ENCODE assay signal across 12 cellular contexts in the genomic region with DNA sequence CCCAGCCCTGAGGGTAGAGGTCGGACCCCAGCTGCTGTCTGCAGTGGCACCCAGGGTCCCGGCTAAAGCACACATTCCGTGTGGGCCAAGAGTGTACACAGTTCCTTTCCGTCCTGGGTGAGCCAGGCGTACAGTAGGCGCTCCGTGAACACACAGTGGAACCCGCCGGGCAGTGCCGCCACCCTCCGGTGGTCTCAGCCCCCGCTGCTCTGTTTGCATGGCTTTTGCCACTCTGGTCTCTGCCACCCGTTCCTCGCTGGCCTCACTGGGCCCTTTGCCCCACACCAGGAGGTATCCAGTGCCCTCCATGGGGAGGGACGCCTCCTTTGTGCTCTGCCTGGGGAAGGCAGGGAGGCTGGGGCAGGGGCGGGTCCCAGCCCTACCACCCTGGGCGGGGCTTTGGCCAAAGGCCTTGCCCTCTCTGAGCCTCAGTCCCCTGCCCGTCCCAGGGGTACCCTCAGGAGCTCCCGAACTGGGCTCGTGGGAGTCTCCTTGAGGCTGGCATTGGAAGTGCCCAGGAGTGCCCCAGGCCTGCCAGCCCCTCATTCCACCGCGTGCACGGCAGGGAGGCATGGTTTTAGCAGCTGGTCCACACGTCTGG. TPM values are rescaled to one million over a fixed set of nuclear protein-coding genes. Genes with fewer than 3 reads are reported as not detected.
DNase-seq lines count a peak whose midpoint lies in the region; FAIRE-seq and TF ChIP-seq lines count a peak whose summit lies in the region.
"Had no signal": no experiment of that assay in that cellular context is flagged by ENCODE, and none has a peak within 500 bp of the region (broad histone marks: within the 10 kb centered on the region; RNA-seq: fewer than 3 reads in every experiment).

No MANE protein-coding gene starts in this region.

- no peak overlapping the region for H3K4me3 Mint-ChIP-seq in activated naive CD4-positive, alpha-beta T cell treated with anti-CD3 and anti-CD28 coated beads for 36 hours

- H3K4me1 Mint-ChIP-seq in activated naive CD4-positive, alpha-beta T cell treated with anti-CD3 and anti-CD28 coated beads for 36 hours (ENCODE audit: low read depth): no peaks in the 10 kb centered on the region

- DNase-seq in DMS 273 (lab: John Stamatoyannopoulos, UW; ENCODE audit: unreplicated experiment) (peak; percentile 79), DMS 273 treated with DMSO at 0.1 percent for 48 hours (lab: John Stamatoyannopoulos, UW) (no peak), tibial artery (no peak), H54 (ENCODE audit: insufficient read length, low spot score) (no peak)
- DNase-seq in activated naive CD4-positive, alpha-beta T cell treated with anti-CD3 and anti-CD28 coated beads for 36 hours: no peak
- DNase-seq in stimulated activated naive CD4-positive, alpha-beta T cell (lab: John Stamatoyannopoulos, UW): no peak
- DNase-seq: activated T-cell treated with anti-CD3 and anti-CD28 coated beads, Interleukin-2, amount 50 U/mL, for 1 hour; NCI-H1694; stimulated activated CD4-positive, alpha-beta T cell treated with anti-CD3 and anti-CD28 coated beads, Interleukin-2, amount 100 ng/mL, for 48 hours had no signal

- FAIRE-seq in H54 (lab: Jason Lieb, UNC): no peak

- intact Hi-C loops in tibial artery (cut with DNase I; ENCODE audit: low total_unique reads): loop anchor here (2.0 to 10.0 kb wide), 2 partner anchors 21 to 47 kb away; no protein-coding TSS in a partner anchor
- intact Hi-C loops in activated naive CD4-positive, alpha-beta T cell treated with anti-CD3 and anti-CD28 coated beads for 36 hours (cut with micrococcal nuclease): no loop called here

- H3K27me3 ChIP-seq in ectodermal cell (ENCODE audit: control insufficient read depth, insufficient read depth, low read length, poor library complexity, severe bottlenecking) (no peaks in the 10 kb centered on the region), tibial artery (no peaks in the 10 kb centered on the region)

- H3K27me3 Mint-ChIP-seq in activated naive CD4-positive, alpha-beta T cell treated with anti-CD3 and anti-CD28 coated beads for 36 hours (ENCODE audit: low read depth): peaks cover 2% of the 10 kb centered on the region

- CTCF ChIA-PET in activated naive CD4-positive, alpha-beta T cell treated with anti-CD3 and anti-CD28 coated beads for 36 hours (lab: Charles Lee): interaction anchor here (2.4 kb wide), 1 partner anchor 23 kb away, joined by 6 read pairs; no protein-coding TSS in a partner anchor

- no peaks in the 10 kb centered on the region for H3K36me3 ChIP-seq in ectodermal cell (ENCODE audit: control insufficient read depth, insufficient read depth, low read length)
- no peaks in the 10 kb centered on the region for H3K36me3 ChIP-seq in mesodermal cell (ENCODE audit: control insufficient read depth, insufficient read depth, low read length)
- H3K36me3 ChIP-seq in tibial artery: peaks cover 0 to 3% (median 0%) of the 10 kb centered on the region in 3 donors

- peaks cover 55% of the 10 kb centered on the region for H3K4me1 ChIP-seq in ectodermal cell (ENCODE audit: control insufficient read depth, insufficient read depth, low read length)
- H3K4me1 ChIP-seq in mesodermal cell (ENCODE audit: control insufficient read depth, insufficient read depth, low read length, poor library complexity, severe bottlenecking): peaks cover 31% of the 10 kb centered on the region
- peaks cover 0 to 80% (median 73%) of the 10 kb centered on the region in 4 donors for H3K4me1 ChIP-seq in tibial artery

- H3K4me3 ChIP-seq in ectodermal cell (ENCODE audit: insufficient read depth, low read depth, low read length) (peak overlapping the region; percentile 15), mesodermal cell (ENCODE audit: extremely low read depth, insufficient read depth, low read length, poor library complexity, severe bottlenecking) (no peak overlapping the region), tibial artery (no peak overlapping the region)

- H3K9me3 ChIP-seq in ectodermal cell (ENCODE audit: control insufficient read depth, low read length) (no peaks in the 10 kb centered on the region), mesodermal cell (ENCODE audit: control insufficient read depth, low read length) (no peaks in the 10 kb centered on the region), tibial artery (no peaks in the 10 kb centered on the region)

- H3K9me3 Mint-ChIP-seq in activated naive CD4-positive, alpha-beta T cell treated with anti-CD3 and anti-CD28 coated beads for 36 hours: no peaks in the 10 kb centered on the region

- H3K27ac ChIP-seq in ectodermal cell (ENCODE audit: insufficient read depth, low read depth, low read length, poor library complexity, severe bottlenecking) (peak overlapping the region; percentile 98), mesodermal cell (ENCODE audit: low read depth, low read length, severe bottlenecking) (peak overlapping the region; percentile 79), tibial artery (peak overlapping the region; percentile 83 to 86)
- H3K27ac ChIP-seq: 22Rv1 had no signal

- TF ChIP-seq CTCF in tibial artery (IDR thresholded peaks at IDR 0.05): peak in 1 of 2 experiments; percentile 19

- H3K36me3 Mint-ChIP-seq in activated naive CD4-positive, alpha-beta T cell treated with anti-CD3 and anti-CD28 coated beads for 36 hours (ENCODE audit: low read depth): no peaks in the 10 kb centered on the region

- no peak for TF ChIP-seq POLR2A in H54 (IDR thresholded peaks at IDR 0.05; ENCODE audit: low read depth, low read length)

- WGBS in ectodermal cell, 2 experiments: 50 to 51% methylated on average over 24 of the region's 24 CpGs
- 73 to 75% methylated on average over 23 to 24 of the region's 24 CpGs for WGBS in mesodermal cell (ENCODE audit: insufficient coverage in 2 of 2), 2 experiments

- no peak overlapping the region for H3K27ac Mint-ChIP-seq in activated naive CD4-positive, alpha-beta T cell treated with anti-CD3 and anti-CD28 coated beads for 36 hours

RNA-seq across cellular contexts. Expression of a gene that starts 13.0 kb away (rescaled TPM):
- polyA plus RNA-seq in ectodermal cell (2013, experiment 1 of 4): 4.6 TPM
- 4.4 TPM for polyA plus RNA-seq in ectodermal cell (2013, experiment 2 of 4)
- 3.9 TPM for polyA plus RNA-seq in ectodermal cell (2013, experiment 3 of 4)
- 3.8 TPM for polyA plus RNA-seq in ectodermal cell (2013, experiment 4 of 4)
- 2.3 TPM for polyA plus RNA-seq in mesodermal cell (2013, experiment 1 of 2)
- polyA plus RNA-seq in mesodermal cell (2013, experiment 2 of 2): 1.8 TPM
- total RNA-seq in activated naive CD4-positive, alpha-beta T cell treated with anti-CD3 and anti-CD28 coated beads for 36 hours: 1 to 10 TPM; 6.6 to 6.7 TPM

RNA-seq across cellular contexts. Expression of a gene that starts 19.4 kb away (rescaled TPM):
- 293 TPM for polyA plus RNA-seq in ectodermal cell (2013, experiment 1 of 4)
- 253 TPM for polyA plus RNA-seq in ectodermal cell (2013, experiment 2 of 4)
- polyA plus RNA-seq in ectodermal cell (2013, experiment 3 of 4): 281 TPM
- 303 TPM for polyA plus RNA-seq in ectodermal cell (2013, experiment 4 of 4)
- 142 TPM for polyA plus RNA-seq in mesodermal cell (2013, experiment 1 of 2)
- 134 TPM for polyA plus RNA-seq in mesodermal cell (2013, experiment 2 of 2)
- 1 to 10 TPM; 3.8 to 4.9 TPM for total RNA-seq in activated naive CD4-positive, alpha-beta T cell treated with anti-CD3 and anti-CD28 coated beads for 36 hours

RNA-seq across cellular contexts. Expression of a gene that starts 20.4 kb away (rescaled TPM):
- 28.7 TPM for polyA plus RNA-seq in ectodermal cell (2013, experiment 1 of 4)
- 26.9 TPM for polyA plus RNA-seq in ectodermal cell (2013, experiment 2 of 4)
- 18.3 TPM for polyA plus RNA-seq in ectodermal cell (2013, experiment 3 of 4)
- polyA plus RNA-seq in ectodermal cell (2013, experiment 4 of 4): 21.0 TPM
- 15.7 TPM for polyA plus RNA-seq in mesodermal cell (2013, experiment 1 of 2)
- 15.4 TPM for polyA plus RNA-seq in mesodermal cell (2013, experiment 2 of 2)
- total RNA-seq in activated naive CD4-positive, alpha-beta T cell treated with anti-CD3 and anti-CD28 coated beads for 36 hours: 10 to 100 TPM; 15.5 to 16.6 TPM

RNA-seq across cellular contexts. Expression of a gene that starts 20.7 kb away (rescaled TPM):
- polyA plus RNA-seq in ectodermal cell (2013, experiment 1 of 4): 28.8 TPM
- 32.2 TPM for polyA plus RNA-seq in ectodermal cell (2013, experiment 2 of 4)
- 31.8 TPM for polyA plus RNA-seq in ectodermal cell (2013, experiment 3 of 4)
- polyA plus RNA-seq in ectodermal cell (2013, experiment 4 of 4): 51.8 TPM
- polyA plus RNA-seq in mesodermal cell (2013, experiment 1 of 2): 50.2 TPM
- polyA plus RNA-seq in mesodermal cell (2013, experiment 2 of 2): 49.6 TPM
- total RNA-seq in activated naive CD4-positive, alpha-beta T cell treated with anti-CD3 and anti-CD28 coated beads for 36 hours: 10 to 100 TPM; 36.8 to 48.4 TPM
